ENCODE assay signal across 14 cellular contexts in genomic region chr2:30355306-30355705, GRCh38.
DNase-seq lines count a peak whose midpoint lies in the region; ATAC-seq and TF ChIP-seq lines count a peak whose summit lies in the region.
"Had no signal": no experiment of that assay in that cellular context is flagged by ENCODE, and none has a peak within 500 bp of the region (broad histone marks: within the 10 kb centered on the region; RNA-seq: fewer than 3 reads in every experiment).

No MANE protein-coding gene starts in this region.

- no peak for TF ChIP-seq RAD21 in IMR-90 (IDR thresholded peaks at IDR 0.05; ENCODE audit: low read length)

- no peak overlapping the region for H2BK12ac ChIP-seq in mesenchymal stem cell (ENCODE audit: low read length in 2 of 2)

- CTCF ChIA-PET in IMR-90 (lab: Yijun Ruan, JAX): interaction anchor here (1.0 kb wide), 2 partner anchors 9 to 38 kb away, joined by 3 to 4 read pairs; no protein-coding TSS in a partner anchor

- H2BK5ac ChIP-seq in IMR-90 (ENCODE audit: low read depth, low read length, poor library complexity, severe bottlenecking) (no peak overlapping the region), mesenchymal stem cell (ENCODE audit: low read depth, low read length, poor library complexity, severe bottlenecking) (no peak overlapping the region)

- H4K20me1 ChIP-seq in IMR-90 (ENCODE audit: insufficient read depth, low read length): no peaks in the 10 kb centered on the region
- H4K20me1 ChIP-seq: BLaER1 treated with 17β-estradiol and CSF1 and Interleukin-3, amounts not matched to agents 10 nM and 100 nM had no signal

- 0 out of 2 replicates have a peak overlapping the region, but pooled peaks have one; percentile 12 for H4K5ac ChIP-seq in IMR-90 (ENCODE audit: low read depth, low read length)

- H2BK120ac ChIP-seq in IMR-90 (ENCODE audit: low read depth, low read length) (peak overlapping the region; percentile 32), mesenchymal stem cell (ENCODE audit: low read depth, low read length) (no peak overlapping the region)

- H2BK15ac ChIP-seq in IMR-90 (ENCODE audit: low read depth, low read length) (peak overlapping the region; percentile 30; the same call in 1 of the 3 replicates), mesenchymal stem cell (ENCODE audit: low read depth, poor library complexity, severe bottlenecking) (no peak overlapping the region)

- peak overlapping the region; percentile 10; the same call in 1 of the 2 replicates for H2BK20ac ChIP-seq in IMR-90 (ENCODE audit: low read depth, low read length)

- TF ChIP-seq POLR2A in heart left ventricle (IDR thresholded peaks at IDR 0.05) (no peak), IMR-90 (IDR thresholded peaks at IDR 0.05; ENCODE audit: low read depth, low read length) (no peak), thyroid gland (IDR thresholded peaks at IDR 0.05) (no peak)

- H3K9ac ChIP-seq in IMR-90 (ENCODE audit: low read depth, low read length) (no peak overlapping the region), mesenchymal stem cell (ENCODE audit: low read length) (no peak overlapping the region)
- H3K9ac ChIP-seq: BLaER1 treated with 17β-estradiol and CSF1 and Interleukin-3, amounts not matched to agents 10 nM and 100 nM had no signal

- POLR2A ChIA-PET in IMR-90 (lab: Charles Lee; ENCODE audit: unreplicated experiment): no interaction called here

- H3K4me2 ChIP-seq in IMR-90 (ENCODE audit: low read depth, low read length): no peak overlapping the region
- no peak overlapping the region for H3K4me2 ChIP-seq in mesenchymal stem cell (ENCODE audit: low read length, poor library complexity, severe bottlenecking)
- H3K4me2 ChIP-seq: BLaER1 treated with 17β-estradiol and CSF1 and Interleukin-3, amounts not matched to agents 10 nM and 100 nM had no signal

- intact Hi-C loops in left ventricle myocardium inferior (cut with micrococcal nuclease) (loop anchor here (10.0 kb wide), 2 partner anchors 59 to 121 kb away; partner anchors contain the start of gene LBH), heart left ventricle (cut with DNase I) (loop anchor here in 4 of 10 donors (5.0 to 10.0 kb wide), 5 partner anchors 57 to 352 kb away; partner anchors contain the start of genes LBH (in 1 of the 4) and LCLAT1 (in 1 of the 4)), IMR-90 (cut with micrococcal nuclease) (no loop called here), thyroid gland (cut with DNase I) (no loop called here)

- ATAC-seq in heart left ventricle: no peak
- ATAC-seq in IMR-90 (ENCODE audit: low read depth): no peak
- ATAC-seq in GM19324 (IDR thresholded peaks at IDR 0.05; ENCODE audit: low FRiP score, unreplicated experiment): no peak
- ATAC-seq: HepG2 had no signal

- H3K4me3 ChIP-seq in left ventricle myocardium inferior (no peak overlapping the region), heart left ventricle (no peak overlapping the region), IMR-90 (ENCODE audit: insufficient read depth, low read depth, low read length) (no peak overlapping the region), mesenchymal stem cell (ENCODE audit: insufficient read depth in 1 of 2, low read depth in 1 of 2, low read length in 2 of 2) (no peak overlapping the region), thyroid gland (replicated peaks in 1 of 3) (no peak overlapping the region)
- H3K4me3 ChIP-seq: BLaER1 treated with 17β-estradiol and CSF1 and Interleukin-3, amounts not matched to agents 10 nM and 100 nM had no signal

- H3K9me1 ChIP-seq in IMR-90 (ENCODE audit: insufficient read depth, low read length): 0 out of 2 replicates have a peak, but pooled peaks cover 4% of the 10 kb centered on the region

- H4K91ac ChIP-seq in IMR-90 (ENCODE audit: insufficient read depth, low read depth, low read length): no peak overlapping the region; the same call in 1 of the 2 replicates
- no peak overlapping the region for H4K91ac ChIP-seq in mesenchymal stem cell (ENCODE audit: low read length)

- no peak overlapping the region for H2AFZ ChIP-seq in IMR-90 (replicated peaks; ENCODE audit: low read length, poor library complexity)
- H2AFZ ChIP-seq in mesenchymal stem cell (ENCODE audit: low read depth, low read length): no peak overlapping the region

- H2AK5ac ChIP-seq in IMR-90 (ENCODE audit: low read depth, low read length): no peak overlapping the region; the same call in 1 of the 2 replicates
- no peak overlapping the region for H2AK5ac ChIP-seq in mesenchymal stem cell (ENCODE audit: low read length, severe bottlenecking)

- no peaks in the 10 kb centered on the region for H3K9me3 ChIP-seq in left ventricle myocardium inferior (replicated peaks)
- H3K9me3 ChIP-seq in heart left ventricle: no peaks in the 10 kb centered on the region
- no peaks in the 10 kb centered on the region for H3K9me3 ChIP-seq in IMR-90 (ENCODE audit: control insufficient read depth, insufficient read depth, low read length)
- H3K9me3 ChIP-seq in mesenchymal stem cell (ENCODE audit: control insufficient read depth, low read length): no peaks in the 10 kb centered on the region
- H3K9me3 ChIP-seq in thyroid gland: no peaks in the 10 kb centered on the region
- H3K9me3 ChIP-seq: BLaER1 treated with 17β-estradiol and CSF1 and Interleukin-3, amounts not matched to agents 10 nM and 100 nM had no signal

- DNase-seq in left ventricle myocardium inferior: no peak
- no peak for DNase-seq in heart left ventricle
- no peak for DNase-seq in IMR-90
- no peak for DNase-seq in mesenchymal stem cell
- DNase-seq in thyroid gland: no peak
- no peak for DNase-seq in NCI-H510A (lab: John Stamatoyannopoulos, UW)
- no peak for DNase-seq in activated gamma-delta T cell (lab: John Stamatoyannopoulos, UW)
- DNase-seq: 8988T; CD4-positive, CD25-positive, alpha-beta regulatory T cell; GOT3; H9 had no signal

- H4K8ac ChIP-seq in IMR-90 (ENCODE audit: low read depth in 2 of 2, low read length in 2 of 2): no peak overlapping the region
- H4K8ac ChIP-seq in mesenchymal stem cell (ENCODE audit: low read length): peak overlapping the region; percentile 47

- H2AK9ac ChIP-seq in IMR-90 (replicated peaks; ENCODE audit: low read depth, low read length, poor library complexity): no peak overlapping the region

- no TSS peak for BruUV-seq in IMR-90 (replicated peaks; lab: Mats Ljungman, UMichigan)

- 93 to 99% (median 98%) methylated on average over 3 of the region's 3 CpGs for WGBS in heart left ventricle, 4 donors
- no CpG with 5 or more reads among the region's 3 CpGs for WGBS in IMR-90 (ENCODE audit: extremely low coverage in 2 of 2, insufficient read length in 1 of 2), 2 experiments
- WGBS in mesenchymal stem cell: 100% methylated on average over 1 of the region's 3 CpGs
- 97 to 98% methylated on average over 3 of the region's 3 CpGs for WGBS in thyroid gland, 2 donors

- in situ Hi-C loops in IMR-90 (cut with MboI; ENCODE audit: low sequenced_read_pairs): no loop called here

- H3K27me3 ChIP-seq in left ventricle myocardium inferior (ENCODE audit: low read depth) (no peaks in the 10 kb centered on the region), heart left ventricle (no peaks in the 10 kb centered on the region), IMR-90 (ENCODE audit: control insufficient read depth, insufficient read depth, low read length) (no peaks in the 10 kb centered on the region), mesenchymal stem cell (ENCODE audit: control insufficient read depth in 1 of 2, insufficient read depth in 1 of 2, low read length in 2 of 2) (peaks cover 0 to 5% of the 10 kb centered on the region in 2 experiments), thyroid gland (no peaks in the 10 kb centered on the region)
- H3K27me3 ChIP-seq: BLaER1 treated with 17β-estradiol and CSF1 and Interleukin-3, amounts not matched to agents 10 nM and 100 nM had no signal

- H3K56ac ChIP-seq in IMR-90 (ENCODE audit: extremely low read depth, insufficient read depth, low read length): no peak overlapping the region

- dilution Hi-C loops in IMR-90 (cut with HindIII; ENCODE audit: low sequenced_read_pairs, unreplicated experiment): no loop called here

- no peak overlapping the region for H3K23ac ChIP-seq in IMR-90 (ENCODE audit: low read depth, low read length)
- H3K23ac ChIP-seq in mesenchymal stem cell (ENCODE audit: low read length in 2 of 2): no peak overlapping the region

- H3K79me1 ChIP-seq in IMR-90 (ENCODE audit: low read depth in 1 of 2, low read length in 2 of 2) (no peaks in the 10 kb centered on the region), mesenchymal stem cell (replicated peaks; ENCODE audit: low read length, poor library complexity, severe bottlenecking) (no peaks in the 10 kb centered on the region)

- peaks cover 61% of the 10 kb centered on the region for H3K4me1 ChIP-seq in left ventricle myocardium inferior
- peaks cover 14 to 64% (median 38%) of the 10 kb centered on the region in 12 donors for H3K4me1 ChIP-seq in heart left ventricle
- peaks cover 22% of the 10 kb centered on the region for H3K4me1 ChIP-seq in IMR-90 (ENCODE audit: control insufficient read depth, insufficient read depth, low read length)
- H3K4me1 ChIP-seq in mesenchymal stem cell (ENCODE audit: control insufficient read depth, insufficient read depth, low read depth, low read length): no peaks in the 10 kb centered on the region
- peaks cover 29 to 41% of the 10 kb centered on the region in 2 donors for H3K4me1 ChIP-seq in thyroid gland

- H3K4ac ChIP-seq in IMR-90 (ENCODE audit: low read depth, low read length): peak overlapping the region; percentile 22
- H3K4ac ChIP-seq in mesenchymal stem cell (ENCODE audit: low read depth in 1 of 2, low read length in 2 of 2): no peak overlapping the region

- H3K14ac ChIP-seq in IMR-90 (replicated peaks; ENCODE audit: low read depth, low read length) (peak overlapping the region; percentile 13; the same call in 1 of the 2 replicates), mesenchymal stem cell (ENCODE audit: low read length in 2 of 2) (no peak overlapping the region)

- H3K36me3 ChIP-seq in left ventricle myocardium inferior (no peaks in the 10 kb centered on the region), heart left ventricle (peaks cover 0 to 7% (median 0%) of the 10 kb centered on the region in 9 donors), IMR-90 (ENCODE audit: control insufficient read depth, insufficient read depth, low read length) (no peaks in the 10 kb centered on the region), mesenchymal stem cell (ENCODE audit: control insufficient read depth in 1 of 2, insufficient read depth in 2 of 2, low read depth in 1 of 2, low read length in 2 of 2) (no peaks in the 10 kb centered on the region), thyroid gland (no peaks in the 10 kb centered on the region)
- H3K36me3 ChIP-seq: BLaER1 treated with 17β-estradiol and CSF1 and Interleukin-3, amounts not matched to agents 10 nM and 100 nM had no signal

- H3K18ac ChIP-seq in IMR-90 (ENCODE audit: low read depth, low read length): peak overlapping the region; percentile 16; the same call in 1 of the 2 replicates
- no peak overlapping the region for H3K18ac ChIP-seq in mesenchymal stem cell (ENCODE audit: low read depth in 1 of 2, low read length in 2 of 2)

- no peak for TF ChIP-seq CTCF in left ventricle myocardium inferior (IDR thresholded peaks at IDR 0.05; ENCODE audit: borderline replicate concordance)
- no peak for TF ChIP-seq CTCF in heart left ventricle (IDR thresholded peaks at IDR 0.05)
- no peak for TF ChIP-seq CTCF in IMR-90 (conservative IDR thresholded peaks at IDR 0.05; ENCODE audit: low read depth, low read length)
- TF ChIP-seq CTCF in thyroid gland (IDR thresholded peaks at IDR 0.05): no peak

- H3K27ac ChIP-seq in left ventricle myocardium inferior (replicated peaks) (peak overlapping the region; percentile 8), heart left ventricle (peak overlapping the region in 2 of 12 donors; percentile 25 to 45), IMR-90 (ENCODE audit: insufficient read depth, low read length) (no peak overlapping the region), mesenchymal stem cell (ENCODE audit: low read length, poor library complexity, severe bottlenecking) (no peak overlapping the region), thyroid gland (peak overlapping the region in 2 of 3 donors; percentile 15 to 43)
- H3K27ac ChIP-seq: BLaER1 treated with 17β-estradiol and CSF1 and Interleukin-3, amounts not matched to agents 10 nM and 100 nM had no signal

Comparison
In these comparisons a context has a peak if more than half of its experiments do, and no peak if none do; other contexts are left out.
1. H3K27ac ChIP-seq: peak in left ventricle myocardium inferior (single experiment) and thyroid gland (2 of 3); none in IMR-90 (single experiment) and mesenchymal stem cell (single experiment).